ENCODE assay signal across 8 cellular contexts in genomic region chr4:104490770-104491395, GRCh38.
A peak's percentile ranks its signal among the peaks of the same experiment; 100 is the strongest.
DNase-seq lines count a peak whose midpoint lies in the region; ATAC-seq and TF ChIP-seq lines count a peak whose summit lies in the region.

No MANE protein-coding gene starts in this region.

- no peaks in the 10 kb centered on the region for H3K36me3 ChIP-seq in iPS DF 6.9 (ENCODE audit: control insufficient read depth, insufficient read depth, low read length)

- H3K27me3 ChIP-seq in iPS DF 6.9 (ENCODE audit: control insufficient read depth, insufficient read depth, low read length), result no peaks in the 10 kb centered on the region

- peak; percentile 50 for TF ChIP-seq POLR2A in GM15510 (IDR thresholded peaks at IDR 0.05; ENCODE audit: borderline replicate concordance, extremely low read depth, insufficient read length)

- no peak overlapping the region for H3K27ac ChIP-seq in iPS DF 6.9 (ENCODE audit: low read length)

- in situ Hi-C loops in astrocyte of the spinal cord (cut with HindIII; ENCODE audit: low sequenced_read_pairs), result no loop called here

- H3K4me3 ChIP-seq in astrocyte of the spinal cord (ENCODE audit: low read depth, low read length) (peak overlapping the region; percentile 62), iPS DF 6.9 (ENCODE audit: low read length) (peak overlapping the region; percentile 92; the same call in 1 of the 2 replicates)

- no CpG with 5 or more reads among the region's 40 CpGs for WGBS in iPS DF 6.9 (ENCODE audit: insufficient coverage, insufficient read length)

- H3K9me3 ChIP-seq in iPS DF 6.9 (ENCODE audit: control insufficient read depth, insufficient read depth, low read length), result no peaks in the 10 kb centered on the region

- ATAC-seq in HG02678 (IDR thresholded peaks at IDR 0.05; ENCODE audit: unreplicated experiment) (peak; percentile 33), GM18870 (IDR thresholded peaks at IDR 0.05; ENCODE audit: unreplicated experiment) (no peak)

- no peak for TF ChIP-seq CTCF in astrocyte of the spinal cord (IDR thresholded peaks at IDR 0.05; ENCODE audit: low read depth, low read length)

- DNase-seq in NCI-H1417 (lab: John Stamatoyannopoulos, UW) (peak; percentile 76 to 97 (median 87)), T-helper 1 cell (peak in 4 of 5 donors; percentile 8 to 41 (median 22)), astrocyte of the spinal cord (ENCODE audit: low read depth, low spot score) (peak; percentile 64), iPS DF 6.9 (ENCODE audit: low read depth, low spot score) (no peak), retina (peak; percentile 95)

- peaks cover 2% of the 10 kb centered on the region; the same call in 1 of the 2 replicates for H3K4me1 ChIP-seq in iPS DF 6.9 (ENCODE audit: control insufficient read depth, insufficient read depth, low read length)
